1 cellular context compared by ENCODE assay signal in genomic region chr4:141849367-141849766, GRCh38.
TF ChIP-seq lines count a peak whose summit lies in the region.

No MANE protein-coding gene starts in this region.

TF ChIP-seq in HepG2, 621 proteins besides CTCF, POLR2A, EP300 and RAD21 (continued from another document):
- no peak for TF ChIP-seq ZNF280B (CRISPR knock-in tag; IDR thresholded peaks at IDR 0.05; ENCODE audit: borderline replicate concordance)
- TF ChIP-seq ZBTB26 (CRISPR knock-in tag; IDR thresholded peaks at IDR 0.05; ENCODE audit: borderline replicate concordance), result no peak
- no peak for TF ChIP-seq SKI (IDR thresholded peaks at IDR 0.05; ENCODE audit: partially characterized antibody)
- TF ChIP-seq ZNF414 (CRISPR knock-in tag; IDR thresholded peaks at IDR 0.05), result no peak
- no peak for TF ChIP-seq ZNF577 (CRISPR knock-in tag; IDR thresholded peaks at IDR 0.05; ENCODE audit: borderline replicate concordance, low read depth)
- TF ChIP-seq SMC3 (IDR thresholded peaks at IDR 0.05; ENCODE audit: low read length), result no peak
